In the genomic region with DNA sequence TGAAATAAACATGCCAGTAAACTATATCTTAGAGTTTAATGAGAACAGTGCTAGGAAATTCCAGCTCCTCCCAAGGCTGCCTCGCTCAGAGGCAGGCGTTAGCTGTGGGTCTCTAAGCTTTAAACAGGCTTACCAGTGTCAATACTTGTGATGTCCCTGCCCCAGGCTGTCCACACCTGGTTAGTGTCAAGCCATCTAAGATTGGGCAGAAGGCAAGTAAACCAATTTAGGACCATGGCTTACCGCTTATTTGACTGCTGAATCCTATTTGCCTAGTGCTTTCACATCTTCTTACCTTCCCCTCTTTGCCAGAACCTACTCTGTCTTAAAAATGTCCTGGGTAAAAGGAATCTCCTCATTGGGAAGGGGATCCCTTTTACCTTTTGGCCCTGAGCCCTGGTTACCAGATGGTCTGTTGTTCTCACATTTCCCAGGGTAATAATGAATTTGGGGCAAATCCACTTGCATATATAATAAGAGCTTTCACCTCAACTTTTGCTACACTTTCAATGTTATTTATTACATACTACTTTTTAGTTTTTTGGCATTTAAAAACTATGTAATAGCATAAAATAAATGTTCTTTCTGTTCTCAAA, we compare ENCODE assay signal across 11 cellular contexts. TPM values are rescaled to one million over a fixed set of nuclear protein-coding genes. Genes with fewer than 3 reads are reported as not detected.
DNase-seq lines count a peak whose midpoint lies in the region; ATAC-seq and TF ChIP-seq lines count a peak whose summit lies in the region.
"Had no signal": no experiment of that assay in that cellular context is flagged by ENCODE, and none has a peak within 500 bp of the region (broad histone marks: within the 10 kb centered on the region; RNA-seq: fewer than 3 reads in every experiment).

No MANE protein-coding gene starts in this region.

- ATAC-seq in activated naive CD8-positive, alpha-beta T cell treated with anti-CD3 and anti-CD28 coated beads, Interleukin-2, amount 50 U/mL, for 24 hours, result no peak
- ATAC-seq in HG02642 (IDR thresholded peaks at IDR 0.05; ENCODE audit: poor library complexity, unreplicated experiment), result peak; percentile 60

- DNase-seq in activated naive CD8-positive, alpha-beta T cell treated with anti-CD3 and anti-CD28 coated beads, Interleukin-2, amount 50 U/mL, for 24 hours, result no peak
- peak; percentile 90 for DNase-seq in SK-N-DZ (ENCODE audit: low spot score)
- DNase-seq in breast epithelium (ENCODE audit: low spot score in 2 of 2), result no peak
- no peak for DNase-seq in glomerular visceral epithelial cell (ENCODE audit: extremely low spot score)
- no peak for DNase-seq in activated CD8-positive, alpha-beta memory T cell treated with anti-CD3 and anti-CD28 coated beads, Interleukin-2, amount 50 U/mL, for 4 hours
- DNase-seq: activated effector memory CD4-positive, alpha-beta T cell treated with Interleukin-2 at 50 U/mL for 16 hours; effector CD4-positive, alpha-beta T cell had no signal

- no peak for TF ChIP-seq POLR2A in breast epithelium (IDR thresholded peaks at IDR 0.05)

- H3K9me3 ChIP-seq in thymus (ENCODE audit: control insufficient read depth), result no peaks in the 10 kb centered on the region
- H3K9me3 ChIP-seq in breast epithelium, result no peaks in the 10 kb centered on the region

- no peak for TF ChIP-seq CTCF in breast epithelium (IDR thresholded peaks at IDR 0.05)

- H3K4me3 Mint-ChIP-seq in activated naive CD8-positive, alpha-beta T cell, result no peak overlapping the region
- H3K4me3 Mint-ChIP-seq in activated naive CD8-positive, alpha-beta T cell treated with anti-CD3 and anti-CD28 coated beads, Interleukin-2, amount 50 U/mL, for 24 hours, result no peak overlapping the region
- H3K4me3 Mint-ChIP-seq: B cell had no signal

- 62% methylated on average over 3 of the region's 3 CpGs for WGBS in thymus

- H3K36me3 ChIP-seq in thymus (ENCODE audit: control insufficient read depth, insufficient read depth) (no peaks in the 10 kb centered on the region), breast epithelium (no peaks in the 10 kb centered on the region)

- intact Hi-C loops in breast epithelium (cut with DNase I; ENCODE audit: low total_unique reads), result no loop called here

- H3K4me3 ChIP-seq in thymus (ENCODE audit: low read length) (no peak overlapping the region), breast epithelium (no peak overlapping the region)

- no peaks in the 10 kb centered on the region for H3K9me3 Mint-ChIP-seq in activated naive CD8-positive, alpha-beta T cell (ENCODE audit: low read depth)
- H3K9me3 Mint-ChIP-seq in activated naive CD8-positive, alpha-beta T cell treated with anti-CD3 and anti-CD28 coated beads, Interleukin-2, amount 50 U/mL, for 24 hours, result no peaks in the 10 kb centered on the region

- H3K27me3 ChIP-seq in thymus (ENCODE audit: control insufficient read depth, insufficient read depth) (no peaks in the 10 kb centered on the region), breast epithelium (no peaks in the 10 kb centered on the region)

- peaks cover 5% of the 10 kb centered on the region for H3K36me3 Mint-ChIP-seq in activated naive CD8-positive, alpha-beta T cell
- peaks cover 5% of the 10 kb centered on the region for H3K36me3 Mint-ChIP-seq in activated naive CD8-positive, alpha-beta T cell treated with anti-CD3 and anti-CD28 coated beads, Interleukin-2, amount 50 U/mL, for 24 hours (ENCODE audit: low read depth)

- H3K27ac ChIP-seq in thymus (ENCODE audit: low read depth), result peak overlapping the region; percentile 69
- no peak overlapping the region for H3K27ac ChIP-seq in breast epithelium

- peak overlapping the region; percentile 71 for H3K27ac Mint-ChIP-seq in activated naive CD8-positive, alpha-beta T cell
- H3K27ac Mint-ChIP-seq in activated naive CD8-positive, alpha-beta T cell treated with anti-CD3 and anti-CD28 coated beads, Interleukin-2, amount 50 U/mL, for 24 hours, result no peak overlapping the region
- H3K27ac Mint-ChIP-seq: B cell had no signal

- peaks cover 81% of the 10 kb centered on the region for H3K4me1 Mint-ChIP-seq in activated naive CD8-positive, alpha-beta T cell (ENCODE audit: low read depth)
- H3K4me1 Mint-ChIP-seq in activated naive CD8-positive, alpha-beta T cell treated with anti-CD3 and anti-CD28 coated beads, Interleukin-2, amount 50 U/mL, for 24 hours, result peaks cover 50% of the 10 kb centered on the region

- no peaks in the 10 kb centered on the region for H3K27me3 Mint-ChIP-seq in activated naive CD8-positive, alpha-beta T cell
- H3K27me3 Mint-ChIP-seq in activated naive CD8-positive, alpha-beta T cell treated with anti-CD3 and anti-CD28 coated beads, Interleukin-2, amount 50 U/mL, for 24 hours, result no peaks in the 10 kb centered on the region
- H3K27me3 Mint-ChIP-seq: B cell had no signal

- H3K4me1 ChIP-seq in thymus (ENCODE audit: control insufficient read depth, insufficient read depth, low read length), result peaks cover 51% of the 10 kb centered on the region
- no peaks in the 10 kb centered on the region for H3K4me1 ChIP-seq in breast epithelium

RNA-seq across cellular contexts. Expression of a gene that starts 14.9 kb away (rescaled TPM):
- polyA plus RNA-seq in SK-N-DZ (2014; cell fraction: cytosol; rRNA removed), result 27.7 and 30.4 TPM in 2 replicates
- polyA plus RNA-seq in SK-N-DZ (2014; cell fraction: nucleus; rRNA removed), result 19.0 and 27.7 TPM in 2 replicates
- 12.1 TPM for polyA plus RNA-seq in thymus
- total RNA-seq in breast epithelium, result 10 to 100 TPM; 36.4 to 46.4 (median 44.8) TPM
